Comparison of ENCODE assay signal across 1 cellular context in the genomic region with DNA sequence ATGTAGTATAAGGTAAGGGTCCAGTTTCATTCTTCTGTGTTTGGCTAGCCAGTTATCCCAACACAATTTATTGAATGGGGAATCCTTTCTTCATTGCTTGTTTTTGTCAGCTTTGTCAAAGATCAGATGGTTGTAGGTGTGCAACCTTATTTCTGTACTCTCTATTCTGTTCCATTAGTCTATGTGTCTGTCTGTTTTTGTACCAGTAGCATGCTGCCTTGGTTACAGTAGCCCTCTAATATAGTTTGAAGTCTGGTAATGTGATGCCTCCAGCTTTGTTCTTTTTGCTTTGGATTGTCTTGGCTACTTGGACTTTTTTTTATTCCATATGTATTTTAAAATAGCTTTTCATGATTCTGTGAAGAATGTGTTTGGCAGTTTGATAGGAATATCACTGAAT.
TF ChIP-seq lines count a peak whose summit lies in the region.

No MANE protein-coding gene starts in this region.

TF ChIP-seq in GM12878, 131 proteins besides CTCF, POLR2A, EP300 and RAD21 (continued from another document):
- TF ChIP-seq SMC3 (IDR thresholded peaks at IDR 0.05; ENCODE audit: borderline replicate concordance, low read length) (no peak), KAT2A (conservative IDR thresholded peaks at IDR 0.05; ENCODE audit: control insufficient read depth, low read depth, low read length) (no peak), NFXL1 (IDR thresholded peaks at IDR 0.05; ENCODE audit: borderline replicate concordance) (no peak)
